31 cellular contexts compared by ENCODE assay signal in genomic region chr1:181213056-181213455, GRCh38.
"Had no signal": no experiment of that assay in that cellular context is flagged by ENCODE, and none has a peak within 500 bp of the region (broad histone marks: within the 10 kb centered on the region; RNA-seq: fewer than 3 reads in every experiment).

No MANE protein-coding gene starts in this region.

- H3K4me3 Mint-ChIP-seq: immature natural killer cell; naive B cell; natural killer cell; nephron progenitor cell; stimulated activated naive B cell treated with anti-CD40 and anti-IgM and Interleukin-4, amounts not matched to agents 10 μg/mL and 1 μg/mL and 100 μg/mL, for 72 hours had no signal

- H3K27me3 ChIP-seq: left lung, pancreas, testis, thyroid gland, transverse colon, upper lobe of left lung, vagina had no signal

- H3K9me3 Mint-ChIP-seq: immature natural killer cell, natural killer cell had no signal

- H3K4me3 ChIP-seq: left lung, lower lobe of right lung, pancreas, prostate gland, skin epidermis, stomach, testis, thyroid gland, transverse colon, upper lobe of left lung, vagina had no signal

- FAIRE-seq: islet of Langerhans, kidney, pancreas had no signal

- H3K36me3 ChIP-seq: left lung, lower lobe of right lung, pancreas, prostate gland, stomach, thyroid gland, transverse colon, upper lobe of left lung, vagina had no signal

- ATAC-seq: left colon; left lung; lower lobe of right lung; natural killer cell; pancreas; right cardiac atrium; sciatic nerve; stimulated activated naive B cell treated with anti-CD40 and anti-IgM and Interleukin-4, amounts not matched to agents 10 μg/mL and 1 μg/mL and 100 μg/mL, for 72 hours; stimulated activated naive CD8-positive, alpha-beta T cell treated with anti-CD3 and anti-CD28 coated beads, Interleukin-15, Interleukin-2, amounts not matched to agents 100 U/mL and 50 U/mL, for 24 hours had no signal

- H3K27ac ChIP-seq: left lung, lower lobe of right lung, pancreas, prostate gland, skin epidermis, stomach, testis, thyroid gland, transverse colon, upper lobe of left lung, vagina had no signal

- H3K4me1 ChIP-seq: left lung, lower lobe of right lung, pancreas, prostate gland, stomach, testis, transverse colon, upper lobe of left lung, vagina had no signal

- H3K36me3 Mint-ChIP-seq: immature natural killer cell, natural killer cell had no signal

- DNase-seq: hypothalamus; immature natural killer cell; kidney; left colon; left lung; lower lobe of right lung; mammary epithelial cell; mesenchymal stem cell; naive B cell; natural killer cell; nephron progenitor cell; pancreas; posterior cingulate gyrus; retina; right cardiac atrium; stimulated activated CD4-positive, alpha-beta T cell treated with anti-CD3 and anti-CD28 coated beads, Interleukin-12 subunit alpha, Interleukin-12 subunit beta, amount 100 ng/mL, for 4 hours; stimulated activated CD4-positive, alpha-beta T cell treated with anti-CD3 and anti-CD28 coated beads, Interleukin-15, amount 100 ng/mL, for 24 hours; stimulated activated CD4-positive, alpha-beta T cell treated with anti-CD3 and anti-CD28 coated beads, Interleukin-2, amount 100 ng/mL, for 24 hours; stimulated activated CD4-positive, alpha-beta T cell treated with anti-CD3 and anti-CD28 coated beads, Interleukin-4, amount 100 ng/mL, for 1 hour; stimulated activated naive B cell treated with anti-CD40 and anti-IgM and Interleukin-4, amounts not matched to agents 10 μg/mL and 1 μg/mL and 100 μg/mL, for 72 hours; stimulated activated naive CD8-positive, alpha-beta T cell treated with anti-CD3 and anti-CD28 coated beads, Interleukin-15, Interleukin-2, amounts not matched to agents 100 U/mL and 50 U/mL, for 24 hours; stomach; testis; thyroid gland; transverse colon; upper lobe of left lung had no signal

- H3K4me1 Mint-ChIP-seq: immature natural killer cell; naive B cell; natural killer cell; stimulated activated naive B cell treated with anti-CD40 and anti-IgM and Interleukin-4, amounts not matched to agents 10 μg/mL and 1 μg/mL and 100 μg/mL, for 72 hours had no signal

- H3K9me3 ChIP-seq: left lung, lower lobe of right lung, pancreas, prostate gland, stomach, testis, thyroid gland, transverse colon, upper lobe of left lung, vagina had no signal

- H3K27ac Mint-ChIP-seq: immature natural killer cell; naive B cell; natural killer cell; nephron progenitor cell; stimulated activated naive B cell treated with anti-CD40 and anti-IgM and Interleukin-4, amounts not matched to agents 10 μg/mL and 1 μg/mL and 100 μg/mL, for 72 hours had no signal
